Comparison of ENCODE assay signal across 27 cellular contexts in genomic region chr4:1824746-1825145, GRCh38. TPM values are rescaled to one million over a fixed set of nuclear protein-coding genes. Genes with fewer than 3 reads are reported as not detected.
"Had no signal": no experiment of that assay in that cellular context is flagged by ENCODE, and none has a peak within 500 bp of the region (broad histone marks: within the 10 kb centered on the region; RNA-seq: fewer than 3 reads in every experiment).

No MANE protein-coding gene starts in this region.

- H2AFZ ChIP-seq: hepatocyte, parathyroid adenoma had no signal

- H3K36me3 ChIP-seq: uterus had no signal

- H3K27ac ChIP-seq: hepatocyte, left ventricle myocardium inferior, parathyroid adenoma, psoas muscle, skin epidermis, stomach, suprapubic skin, thoracic aorta, tibial artery, uterus had no signal

- H3K4me1 Mint-ChIP-seq: nephron had no signal

- H3K27me3 Mint-ChIP-seq: naive thymus-derived CD4-positive, alpha-beta T cell; stimulated activated naive B cell treated with anti-CD40 and anti-IgM and Interleukin-4, amounts not matched to agents 10 μg/mL and 1 μg/mL and 100 μg/mL, for 72 hours; type B pancreatic cell had no signal

- H3K9me3 Mint-ChIP-seq: naive thymus-derived CD4-positive, alpha-beta T cell; neural crest cell; type B pancreatic cell had no signal

- H3K9ac ChIP-seq: parathyroid adenoma had no signal

- ATAC-seq: mucosa of descending colon; naive thymus-derived CD4-positive, alpha-beta T cell; sciatic nerve; stimulated activated naive B cell treated with anti-CD40 and anti-IgM and Interleukin-4, amounts not matched to agents 10 μg/mL and 1 μg/mL and 100 μg/mL, for 72 hours; stimulated activated naive CD8-positive, alpha-beta T cell treated with anti-CD3 and anti-CD28 coated beads, Interleukin-15, Interleukin-2, amounts not matched to agents 100 U/mL and 50 U/mL, for 24 hours had no signal

- H3K4me2 ChIP-seq: hepatocyte had no signal

- H3K27me3 ChIP-seq: hepatocyte, stomach, suprapubic skin, tibial artery, uterus had no signal

- H3K4me1 ChIP-seq: left ventricle myocardium inferior, stomach, suprapubic skin, tibial artery, uterus had no signal

- H3K79me2 ChIP-seq: hepatocyte, parathyroid adenoma had no signal

- H3K27ac Mint-ChIP-seq: nephron; stimulated activated naive B cell treated with anti-CD40 and anti-IgM and Interleukin-4, amounts not matched to agents 10 μg/mL and 1 μg/mL and 100 μg/mL, for 72 hours; type B pancreatic cell had no signal

- H3K9me3 ChIP-seq: left ventricle myocardium inferior, mucosa of descending colon, psoas muscle, stomach, suprapubic skin, thoracic aorta, tibial artery, uterus had no signal

- H3K4me3 ChIP-seq: hepatocyte, left ventricle myocardium inferior, lung, mucosa of descending colon, psoas muscle, skin epidermis, stomach, suprapubic skin, thoracic aorta, tibial artery, uterus had no signal

- DNase-seq: islet precursor cell; left ventricle myocardium inferior; midbrain; mucosa of descending colon; naive thymus-derived CD4-positive, alpha-beta T cell; nucleus accumbens; psoas muscle; stimulated activated CD4-positive, alpha-beta T cell treated with anti-CD3 and anti-CD28 coated beads, Interleukin-12 subunit alpha, Interleukin-12 subunit beta, amount 100 ng/mL, for 4 hours; stimulated activated CD4-positive, alpha-beta T cell treated with anti-CD3 and anti-CD28 coated beads, Interleukin-15, amount 100 ng/mL, for 24 hours; stimulated activated CD4-positive, alpha-beta T cell treated with anti-CD3 and anti-CD28 coated beads, Interleukin-2, amount 100 ng/mL, for 24 hours; stimulated activated CD4-positive, alpha-beta T cell treated with anti-CD3 and anti-CD28 coated beads, Interleukin-4, amount 100 ng/mL, for 1 hour; stimulated activated naive B cell treated with anti-CD40 and anti-IgM and Interleukin-4, amounts not matched to agents 10 μg/mL and 1 μg/mL and 100 μg/mL, for 72 hours; stimulated activated naive CD8-positive, alpha-beta T cell treated with anti-CD3 and anti-CD28 coated beads, Interleukin-15, Interleukin-2, amounts not matched to agents 100 U/mL and 50 U/mL, for 24 hours; stomach; tibial artery; uterus had no signal

- H3K4me3 Mint-ChIP-seq: naive thymus-derived CD4-positive, alpha-beta T cell; nephron; neural crest cell; stimulated activated naive B cell treated with anti-CD40 and anti-IgM and Interleukin-4, amounts not matched to agents 10 μg/mL and 1 μg/mL and 100 μg/mL, for 72 hours; type B pancreatic cell had no signal

RNA-seq across cellular contexts. Expression of gene FGFR3, which starts 31.7 kb away (rescaled TPM):
- total RNA-seq: myocyte had no signal
- polyA plus RNA-seq: naive thymus-derived CD4-positive, alpha-beta T cell had no signal
